In genomic region chr13:99505814-99506269, GRCh38 we compare ENCODE assay signal across 8 cellular contexts. TPM values are rescaled to one million over a fixed set of nuclear protein-coding genes. Genes with fewer than 3 reads are reported as not detected.
A peak's percentile ranks its signal among the peaks of the same experiment; 100 is the strongest.
DNase-seq lines count a peak whose midpoint lies in the region; ATAC-seq and TF ChIP-seq lines count a peak whose summit lies in the region.

No MANE protein-coding gene starts in this region.

- H3K27ac ChIP-seq in PC-9: peak overlapping the region; percentile 11; the same call in 1 of the 2 replicates

- H3K9me3 Mint-ChIP-seq in activated CD8-positive, alpha-beta T cell treated with anti-CD3 and anti-CD28 coated beads for 36 hours: peaks cover 18% of the 10 kb centered on the region
- peaks cover 12% of the 10 kb centered on the region for H3K9me3 Mint-ChIP-seq in activated CD8-positive, alpha-beta T cell treated with anti-CD3 and anti-CD28 coated beads, Interleukin-2, amount 10 ng/mL, durations not matched to agents 7 days and 5 days (ENCODE audit: insufficient read depth)
- no peaks in the 10 kb centered on the region for H3K9me3 Mint-ChIP-seq in stimulated activated memory B cell treated with anti-CD40 and anti-IgM and Interleukin-4, amounts not matched to agents 10 μg/mL and 1 μg/mL and 100 μg/mL, for 72 hours

- peaks cover 51% of the 10 kb centered on the region for H3K36me3 Mint-ChIP-seq in activated CD8-positive, alpha-beta T cell treated with anti-CD3 and anti-CD28 coated beads for 36 hours (ENCODE audit: low read depth)
- peaks cover 56% of the 10 kb centered on the region for H3K36me3 Mint-ChIP-seq in activated CD8-positive, alpha-beta T cell treated with anti-CD3 and anti-CD28 coated beads, Interleukin-2, amount 10 ng/mL, durations not matched to agents 7 days and 5 days (ENCODE audit: low read depth)
- H3K36me3 Mint-ChIP-seq in stimulated activated memory B cell treated with anti-CD40 and anti-IgM and Interleukin-4, amounts not matched to agents 10 μg/mL and 1 μg/mL and 100 μg/mL, for 72 hours: peaks cover 33% of the 10 kb centered on the region

- peak overlapping the region; percentile 23 for H3K27ac Mint-ChIP-seq in activated CD8-positive, alpha-beta T cell treated with anti-CD3 and anti-CD28 coated beads for 36 hours
- no peak overlapping the region for H3K27ac Mint-ChIP-seq in activated CD8-positive, alpha-beta T cell treated with anti-CD3 and anti-CD28 coated beads, Interleukin-2, amount 10 ng/mL, durations not matched to agents 7 days and 5 days
- peak overlapping the region; percentile 60 for H3K27ac Mint-ChIP-seq in stimulated activated memory B cell treated with anti-CD40 and anti-IgM and Interleukin-4, amounts not matched to agents 10 μg/mL and 1 μg/mL and 100 μg/mL, for 72 hours

- CTCF ChIA-PET in activated CD8-positive, alpha-beta T cell treated with anti-CD3 and anti-CD28 coated beads for 36 hours (lab: Charles Lee): interaction anchor here (0.6 to 9.0 kb wide), 23 partner anchors 10 to 268 kb away, joined by 3 to 94 read pairs (median 4); no protein-coding TSS in a partner anchor
- CTCF ChIA-PET in activated CD8-positive, alpha-beta T cell treated with anti-CD3 and anti-CD28 coated beads, Interleukin-2, amount 10 ng/mL, durations not matched to agents 7 days and 5 days (lab: Charles Lee): interaction anchor here (0.7 to 7.2 kb wide), 25 partner anchors 8 to 384 kb away, joined by 3 to 74 read pairs (median 4); no protein-coding TSS in a partner anchor
- CTCF ChIA-PET in PC-9 (lab: Charles Lee): no interaction called here

- no peak for DNase-seq in activated CD8-positive, alpha-beta T cell treated with anti-CD3 and anti-CD28 coated beads for 36 hours
- no peak for DNase-seq in activated CD8-positive, alpha-beta T cell treated with anti-CD3 and anti-CD28 coated beads, Interleukin-2, amount 10 ng/mL, durations not matched to agents 7 days and 5 days
- DNase-seq in PC-9: no peak
- peak; percentile 37 to 40 for DNase-seq in erythroblast (lab: John Stamatoyannopoulos, UW)
- DNase-seq in islet precursor cell: no peak
- no peak for DNase-seq in mesenteric fat pad (ENCODE audit: low spot score)
- DNase-seq in NCI-H2227 treated with DMSO at 0.1 percent for 48 hours (lab: John Stamatoyannopoulos, UW): no peak

- intact Hi-C loops in activated CD8-positive, alpha-beta T cell treated with anti-CD3 and anti-CD28 coated beads for 36 hours (cut with micrococcal nuclease): loop anchor here (10.0 kb wide), 1 partner anchor 221 kb away; no protein-coding TSS in a partner anchor
- intact Hi-C loops in PC-9 (cut with micrococcal nuclease; ENCODE audit: unreplicated experiment): no loop called here

- peaks cover 12% of the 10 kb centered on the region; the same call in 1 of the 2 replicates for H3K9me3 ChIP-seq in PC-9 (ENCODE audit: insufficient read depth, low read depth)

- peak overlapping the region; percentile 7 for H3K4me2 ChIP-seq in PC-9

- H3K79me2 ChIP-seq in PC-9 (ENCODE audit: low read depth): peaks cover 95% of the 10 kb centered on the region

- H3K4me1 Mint-ChIP-seq in activated CD8-positive, alpha-beta T cell treated with anti-CD3 and anti-CD28 coated beads for 36 hours (ENCODE audit: low read depth): peaks cover 67% of the 10 kb centered on the region
- H3K4me1 Mint-ChIP-seq in activated CD8-positive, alpha-beta T cell treated with anti-CD3 and anti-CD28 coated beads, Interleukin-2, amount 10 ng/mL, durations not matched to agents 7 days and 5 days (ENCODE audit: low read depth): peaks cover 57% of the 10 kb centered on the region
- peaks cover 78% of the 10 kb centered on the region for H3K4me1 Mint-ChIP-seq in stimulated activated memory B cell treated with anti-CD40 and anti-IgM and Interleukin-4, amounts not matched to agents 10 μg/mL and 1 μg/mL and 100 μg/mL, for 72 hours

- H3K4me3 Mint-ChIP-seq in activated CD8-positive, alpha-beta T cell treated with anti-CD3 and anti-CD28 coated beads for 36 hours: peak overlapping the region; percentile 26
- no peak overlapping the region for H3K4me3 Mint-ChIP-seq in activated CD8-positive, alpha-beta T cell treated with anti-CD3 and anti-CD28 coated beads, Interleukin-2, amount 10 ng/mL, durations not matched to agents 7 days and 5 days
- peak overlapping the region; percentile 68 for H3K4me3 Mint-ChIP-seq in stimulated activated memory B cell treated with anti-CD40 and anti-IgM and Interleukin-4, amounts not matched to agents 10 μg/mL and 1 μg/mL and 100 μg/mL, for 72 hours

- TF ChIP-seq POLR2A in erythroblast (IDR thresholded peaks at IDR 0.05; ENCODE audit: low read length): no peak

- no peak for ATAC-seq in activated CD8-positive, alpha-beta T cell treated with anti-CD3 and anti-CD28 coated beads for 36 hours
- ATAC-seq in activated CD8-positive, alpha-beta T cell treated with anti-CD3 and anti-CD28 coated beads, Interleukin-2, amount 10 ng/mL, durations not matched to agents 7 days and 5 days: no peak
- ATAC-seq in stimulated activated memory B cell treated with anti-CD40 and anti-IgM and Interleukin-4, amounts not matched to agents 10 μg/mL and 1 μg/mL and 100 μg/mL, for 72 hours: no peak

- H3F3A ChIP-seq in PC-9 (ENCODE audit: insufficient read depth, low read depth): no peaks in the 10 kb centered on the region

- no peaks in the 10 kb centered on the region for H3K27me3 Mint-ChIP-seq in activated CD8-positive, alpha-beta T cell treated with anti-CD3 and anti-CD28 coated beads for 36 hours
- H3K27me3 Mint-ChIP-seq in activated CD8-positive, alpha-beta T cell treated with anti-CD3 and anti-CD28 coated beads, Interleukin-2, amount 10 ng/mL, durations not matched to agents 7 days and 5 days (ENCODE audit: low read depth): no peaks in the 10 kb centered on the region
- H3K27me3 Mint-ChIP-seq in stimulated activated memory B cell treated with anti-CD40 and anti-IgM and Interleukin-4, amounts not matched to agents 10 μg/mL and 1 μg/mL and 100 μg/mL, for 72 hours: no peaks in the 10 kb centered on the region

- POLR2A ChIA-PET in activated CD8-positive, alpha-beta T cell treated with anti-CD3 and anti-CD28 coated beads for 36 hours (lab: Charles Lee): interaction anchor here (0.8 to 1.1 kb wide), 2 partner anchors 8 to 10 kb away, joined by 3 to 5 read pairs; no protein-coding TSS in a partner anchor
- POLR2A ChIA-PET in activated CD8-positive, alpha-beta T cell treated with anti-CD3 and anti-CD28 coated beads, Interleukin-2, amount 10 ng/mL, durations not matched to agents 7 days and 5 days (lab: Charles Lee): no interaction called here
- POLR2A ChIA-PET in PC-9 (lab: Charles Lee; ENCODE audit: unreplicated experiment): no interaction called here

- H3K4me3 ChIP-seq in PC-9: no peak overlapping the region

- no peak overlapping the region for H2AFZ ChIP-seq in PC-9

- H4K20me1 ChIP-seq in PC-9 (ENCODE audit: insufficient read depth): peaks cover 46% of the 10 kb centered on the region

- peak; percentile 67 for TF ChIP-seq CTCF in activated CD8-positive, alpha-beta T cell treated with anti-CD3 and anti-CD28 coated beads for 36 hours (IDR thresholded peaks at IDR 0.05)
- TF ChIP-seq CTCF in PC-9 (conservative IDR thresholded peaks at IDR 0.05): peak; percentile 72

- BruUV-seq in PC-9 (replicated peaks; lab: Mats Ljungman, UMichigan): no TSS peak

- H3K4me1 ChIP-seq in PC-9 (replicated peaks; ENCODE audit: insufficient read depth): peaks cover 38% of the 10 kb centered on the region

- H3K36me3 ChIP-seq in PC-9 (ENCODE audit: low read depth): peaks cover 28% of the 10 kb centered on the region

- H3K27me3 ChIP-seq in PC-9 (ENCODE audit: insufficient read depth, low read depth): no peaks in the 10 kb centered on the region

- no peaks in the 10 kb centered on the region; the same call in 1 of the 2 replicates for H3K9me2 ChIP-seq in PC-9 (ENCODE audit: insufficient read depth)

RNA-seq across cellular contexts. Expression of gene TM9SF2, which starts 4.6 kb away (rescaled TPM):
- total RNA-seq in activated CD8-positive, alpha-beta T cell treated with anti-CD3 and anti-CD28 coated beads for 36 hours: 10 to 100 TPM; 48.0 to 48.1 TPM
- total RNA-seq in activated CD8-positive, alpha-beta T cell treated with anti-CD3 and anti-CD28 coated beads, Interleukin-2, amount 10 ng/mL, durations not matched to agents 7 days and 5 days: 10 to 100 TPM; 64.4 to 64.5 TPM
- total RNA-seq in PC-9 (2021) (66.5 and 87.0 TPM in 2 replicates), mesenteric fat pad (91.4 TPM)

Comparison
In these comparisons a context has a peak if more than half of its experiments do, and no peak if none do; other contexts are left out.
1. DNase-seq: peak in erythroblast (2 of 2); none in activated CD8-positive, alpha-beta T cell treated with anti-CD3 and anti-CD28 coated beads for 36 hours (single experiment), activated CD8-positive, alpha-beta T cell treated with anti-CD3 and anti-CD28 coated beads, Interleukin-2, amount 10 ng/mL, durations not matched to agents 7 days and 5 days (single experiment), PC-9 (0 of 2), islet precursor cell (single experiment), mesenteric fat pad (single experiment) and NCI-H2227 treated with DMSO at 0.1 percent for 48 hours (single experiment).